Comparison of ENCODE assay signal across 3 cellular contexts in the genomic region with DNA sequence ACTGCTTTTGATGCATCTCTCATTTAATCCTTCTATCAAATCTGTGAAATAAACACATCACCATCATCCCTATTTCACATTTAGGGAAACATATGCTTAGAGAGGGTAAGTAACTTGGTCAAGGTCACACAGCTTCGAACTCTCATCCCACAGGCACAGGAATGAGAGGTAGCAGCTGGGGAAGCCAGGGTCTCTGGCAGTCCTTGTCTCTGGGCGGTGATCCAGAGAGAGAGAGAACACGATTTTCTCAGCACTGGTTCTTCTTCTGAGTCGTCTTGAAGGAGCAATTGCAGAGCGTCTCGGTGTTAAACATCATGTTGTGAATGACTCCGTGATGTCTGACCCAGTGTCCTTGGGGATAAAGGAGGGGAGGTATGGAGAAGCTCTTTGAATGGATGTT. TPM values are rescaled to one million over a fixed set of nuclear protein-coding genes. Genes with fewer than 3 reads are reported as not detected.
"Had no signal": no experiment of that assay in that cellular context is flagged by ENCODE, and none has a peak within 500 bp of the region (broad histone marks: within the 10 kb centered on the region; RNA-seq: fewer than 3 reads in every experiment).

No MANE protein-coding gene starts in this region.

RNA-seq across cellular contexts. Expression of gene FAM90A1, which starts 36.8 kb away (rescaled TPM):
- total RNA-seq: LHCN-M2, MCF 10A, NCI-H460 had no signal
